In genomic region chr5:9781882-9782281, GRCh38 we compare ENCODE assay signal across 22 cellular contexts.
"Had no signal": no experiment of that assay in that cellular context is flagged by ENCODE, and none has a peak within 500 bp of the region (broad histone marks: within the 10 kb centered on the region; RNA-seq: fewer than 3 reads in every experiment).

No MANE protein-coding gene starts in this region.

- H3K4me1 Mint-ChIP-seq: activated CD4-positive, alpha-beta memory T cell treated with anti-CD3 and anti-CD28 coated beads, Interleukin-2, amount 10 ng/mL, durations not matched to agents 7 days and 5 days; activated CD8-positive, alpha-beta memory T cell treated with anti-CD3 and anti-CD28 coated beads, Interleukin-2, amount 10 ng/mL, durations not matched to agents 7 days and 5 days; activated naive CD8-positive, alpha-beta T cell treated with anti-CD3 and anti-CD28 coated beads, Interleukin-2, amount 10 ng/mL, durations not matched to agents 7 days and 5 days; activated T-helper 17 cell treated with anti-CD3 and anti-CD28 coated beads, Interleukin-2, amount 50 U/mL, for 72 hours; naive B cell had no signal

- H3K27me3 Mint-ChIP-seq: activated CD4-positive, alpha-beta memory T cell treated with anti-CD3 and anti-CD28 coated beads, Interleukin-2, amount 10 ng/mL, durations not matched to agents 7 days and 5 days; activated CD8-positive, alpha-beta memory T cell treated with anti-CD3 and anti-CD28 coated beads, Interleukin-2, amount 10 ng/mL, durations not matched to agents 7 days and 5 days; activated naive CD8-positive, alpha-beta T cell treated with anti-CD3 and anti-CD28 coated beads, Interleukin-2, amount 10 ng/mL, durations not matched to agents 7 days and 5 days; activated T-helper 17 cell treated with anti-CD3 and anti-CD28 coated beads, Interleukin-2, amount 50 U/mL, for 72 hours; effector memory CD8-positive, alpha-beta T cell had no signal

- H3K4me3 Mint-ChIP-seq: activated CD4-positive, alpha-beta memory T cell treated with anti-CD3 and anti-CD28 coated beads, Interleukin-2, amount 10 ng/mL, durations not matched to agents 7 days and 5 days; activated CD8-positive, alpha-beta memory T cell treated with anti-CD3 and anti-CD28 coated beads, Interleukin-2, amount 10 ng/mL, durations not matched to agents 7 days and 5 days; activated naive CD8-positive, alpha-beta T cell treated with anti-CD3 and anti-CD28 coated beads, Interleukin-2, amount 10 ng/mL, durations not matched to agents 7 days and 5 days; activated T-helper 17 cell treated with anti-CD3 and anti-CD28 coated beads, Interleukin-2, amount 50 U/mL, for 72 hours; brain; effector memory CD8-positive, alpha-beta T cell; naive B cell; neural crest cell; T-helper 2 cell treated with Interferon-gamma antibody and Interleukin-4, amounts not matched to agents 5 μg/mL and 100 μg/mL, for 36 hours; WTC11 had no signal

- ATAC-seq: activated CD8-positive, alpha-beta memory T cell treated with anti-CD3 and anti-CD28 coated beads, Interleukin-2, amount 10 ng/mL, durations not matched to agents 7 days and 5 days; activated T-helper 17 cell treated with anti-CD3 and anti-CD28 coated beads, Interleukin-2, amount 50 U/mL, for 72 hours; effector memory CD8-positive, alpha-beta T cell; left lobe of liver; WTC11 had no signal

- H3K27ac Mint-ChIP-seq: activated CD4-positive, alpha-beta memory T cell treated with anti-CD3 and anti-CD28 coated beads, Interleukin-2, amount 10 ng/mL, durations not matched to agents 7 days and 5 days; activated CD8-positive, alpha-beta memory T cell treated with anti-CD3 and anti-CD28 coated beads, Interleukin-2, amount 10 ng/mL, durations not matched to agents 7 days and 5 days; activated naive CD8-positive, alpha-beta T cell treated with anti-CD3 and anti-CD28 coated beads, Interleukin-2, amount 10 ng/mL, durations not matched to agents 7 days and 5 days; activated T-helper 17 cell treated with anti-CD3 and anti-CD28 coated beads, Interleukin-2, amount 50 U/mL, for 72 hours; brain; effector memory CD8-positive, alpha-beta T cell; progenitor cell of endocrine pancreas; T-helper 2 cell treated with Interferon-gamma antibody and Interleukin-4, amounts not matched to agents 5 μg/mL and 100 μg/mL, for 36 hours; WTC11 had no signal

- H3K4me3 ChIP-seq: esophagus squamous epithelium, thyroid gland had no signal

- H3K36me3 ChIP-seq: esophagus squamous epithelium, thyroid gland had no signal

- H3K9me3 ChIP-seq: esophagus squamous epithelium, thyroid gland had no signal

- H3K27ac ChIP-seq: esophagus squamous epithelium, thyroid gland had no signal

- H3K27me3 ChIP-seq: esophagus squamous epithelium, thyroid gland had no signal

- H3K4me1 ChIP-seq: esophagus squamous epithelium had no signal

- H3K36me3 Mint-ChIP-seq: activated CD8-positive, alpha-beta memory T cell treated with anti-CD3 and anti-CD28 coated beads, Interleukin-2, amount 10 ng/mL, durations not matched to agents 7 days and 5 days; activated naive CD8-positive, alpha-beta T cell treated with anti-CD3 and anti-CD28 coated beads, Interleukin-2, amount 10 ng/mL, durations not matched to agents 7 days and 5 days had no signal

- DNase-seq: activated CD4-positive, alpha-beta memory T cell treated with anti-CD3 and anti-CD28 coated beads, Interleukin-2, amount 10 ng/mL, durations not matched to agents 7 days and 5 days; activated CD4-positive, alpha-beta T cell treated with anti-CD3 and anti-CD28 coated beads for 48 hours; activated CD8-positive, alpha-beta memory T cell treated with anti-CD3 and anti-CD28 coated beads, Interleukin-2, amount 10 ng/mL, durations not matched to agents 7 days and 5 days; activated naive CD4-positive, alpha-beta T cell; activated naive CD8-positive, alpha-beta T cell treated with anti-CD3 and anti-CD28 coated beads, Interleukin-2, amount 10 ng/mL, durations not matched to agents 7 days and 5 days; caudate nucleus; effector memory CD8-positive, alpha-beta T cell; esophagus squamous epithelium; mammary epithelial cell; naive B cell; stimulated activated CD4-positive, alpha-beta T cell treated with anti-CD3 and anti-CD28 coated beads, Interleukin-12 subunit alpha, Interleukin-12 subunit beta, amount 100 ng/mL, for 4 hours; stimulated activated CD4-positive, alpha-beta T cell treated with anti-CD3 and anti-CD28 coated beads, Interleukin-1b, Interleukin-23, amount 100 ng/mL, for 48 hours; stimulated activated CD8-positive, alpha-beta memory T cell treated with anti-CD3 and anti-CD28 coated beads, Interleukin-4, amount 100 ng/mL, for 48 hours; stimulated activated naive CD4-positive, alpha-beta T cell treated with Interleukin-2 at 50 U/mL for 16 hours; thyroid gland had no signal
